In genomic region chr3:183287301-183287971, GRCh38 we compare ENCODE assay signal across 1 cellular context.
TF ChIP-seq lines count a peak whose summit lies in the region.

No MANE protein-coding gene starts in this region.

TF ChIP-seq in K562, 482 proteins besides CTCF, POLR2A, EP300 and RAD21 (continued from another document and continues in another):
- no peak for TF ChIP-seq RREB1 (CRISPR knock-in tag; IDR thresholded peaks at IDR 0.05)
- peak; percentile 71; the same call in 1 of the 2 replicates for TF ChIP-seq FOXJ2 (tag; IDR thresholded peaks at IDR 0.05)
- TF ChIP-seq PRPF4 (IDR thresholded peaks at IDR 0.05; ENCODE audit: insufficient read depth, low read depth, low read length, poor library complexity, severe bottlenecking): no peak
- peak; percentile 79 for TF ChIP-seq POLR2H (tag; IDR thresholded peaks at IDR 0.05; ENCODE audit: low read depth)
- no peak for TF ChIP-seq SOX6 (IDR thresholded peaks at IDR 0.05)
- TF ChIP-seq BRF2 (IDR thresholded peaks at IDR 0.05; ENCODE audit: borderline replicate concordance, insufficient read depth, insufficient read length): no peak
- TF ChIP-seq ZNF512 (tag; IDR thresholded peaks at IDR 0.05): no peak
- peak; percentile 32; the same call in 1 of the 2 replicates for TF ChIP-seq POLR2AphosphoS5 (IDR thresholded peaks at IDR 0.05; ENCODE audit: control insufficient read depth, insufficient read depth, low read depth, low read length)
- TF ChIP-seq TAL1 (IDR thresholded peaks at IDR 0.05): no peak
- peak; percentile 95 for TF ChIP-seq TFE3 (CRISPR knock-in tag; IDR thresholded peaks at IDR 0.05)
- TF ChIP-seq NFATC3 (IDR thresholded peaks at IDR 0.05): no peak
- TF ChIP-seq MECOM (CRISPR knock-in tag; IDR thresholded peaks at IDR 0.05): peak; percentile 79; the same call in 1 of the 2 replicates
- TF ChIP-seq AFF1 (IDR thresholded peaks at IDR 0.05; ENCODE audit: low read depth in 1 of 2, partially characterized antibody in 2 of 2): peak; percentile 0 to 17
- no peak for TF ChIP-seq NUFIP1 (IDR thresholded peaks at IDR 0.05; ENCODE audit: partially characterized antibody)
- TF ChIP-seq JUN (IDR thresholded peaks at IDR 0.05; ENCODE audit: borderline replicate concordance, low read depth, low read length): peak; percentile 54; the same call in 1 of the 2 replicates
- no peak for TF ChIP-seq JUN (CRISPR knock-in tag; IDR thresholded peaks at IDR 0.05; ENCODE audit: borderline replicate concordance)
- no peak for TF ChIP-seq ZC3H11A (IDR thresholded peaks at IDR 0.05; ENCODE audit: low read depth, low read length)
- peak; percentile 69; the same call in 1 of the 2 replicates for TF ChIP-seq GTF2E2 (tag; IDR thresholded peaks at IDR 0.05)
- TF ChIP-seq CHCHD3 (CRISPR knock-in tag; IDR thresholded peaks at IDR 0.05): no peak
- TF ChIP-seq ATF3 (IDR thresholded peaks at IDR 0.05): peak; percentile 99
- TF ChIP-seq ATF3 (CRISPR knock-in tag; conservative IDR thresholded peaks at IDR 0.05): peak; percentile 72; the same call in 1 of the 2 replicates
- no peak for TF ChIP-seq DEAF1 (CRISPR knock-in tag; IDR thresholded peaks at IDR 0.05)
- no peak for TF ChIP-seq ZBTB8A (IDR thresholded peaks at IDR 0.05; ENCODE audit: partially characterized antibody)
- TF ChIP-seq UBTF (IDR thresholded peaks at IDR 0.05; ENCODE audit: borderline replicate concordance in 1 of 2, low read depth in 2 of 2, low read length in 2 of 2): no peak
- no peak for TF ChIP-seq ARID3B (CRISPR knock-in tag; IDR thresholded peaks at IDR 0.05; ENCODE audit: borderline replicate concordance)
- no peak for TF ChIP-seq MCM7 (IDR thresholded peaks at IDR 0.05)
- TF ChIP-seq ZNF165 (CRISPR knock-in tag; IDR thresholded peaks at IDR 0.05; ENCODE audit: borderline replicate concordance): 0 out of 2 replicates have a peak, but pooled peaks have one; percentile 8
- TF ChIP-seq TAF1 (IDR thresholded peaks at IDR 0.05; ENCODE audit: control insufficient read depth, extremely low read depth, insufficient read depth, low read length, severe bottlenecking): peak; percentile 19
- TF ChIP-seq PRMT5 (CRISPR knock-in tag; IDR thresholded peaks at IDR 0.05): no peak
- no peak for TF ChIP-seq ZNF75A (CRISPR knock-in tag; IDR thresholded peaks at IDR 0.05)
- TF ChIP-seq ZNF239 (CRISPR knock-in tag; IDR thresholded peaks at IDR 0.05): peak; percentile 48; the same call in 1 of the 2 replicates
- TF ChIP-seq XRCC4 (IDR thresholded peaks at IDR 0.05; ENCODE audit: extremely low read depth, insufficient read depth, insufficient read length): no peak
- TF ChIP-seq SREBF1 (IDR thresholded peaks at IDR 0.05; ENCODE audit: borderline replicate concordance, low read depth, low read length): no peak
- TF ChIP-seq JUND (IDR thresholded peaks at IDR 0.05; ENCODE audit: borderline replicate concordance, low read depth, low read length): peak; percentile 71
- 0 out of 3 replicates have a peak, but pooled peaks have one; percentile 70 for TF ChIP-seq JUND (tag; IDR thresholded peaks at IDR 0.05; ENCODE audit: borderline replicate concordance, low read depth, low read length)
- no peak for TF ChIP-seq KLF16 (IDR thresholded peaks at IDR 0.05)
- TF ChIP-seq PPARD (CRISPR knock-in tag; IDR thresholded peaks at IDR 0.05): no peak
